In genomic region chr6:159074120-159074684, GRCh38 we compare ENCODE assay signal across 9 cellular contexts. TPM values are rescaled to one million over a fixed set of nuclear protein-coding genes. Genes with fewer than 3 reads are reported as not detected.
DNase-seq lines count a peak whose midpoint lies in the region; ATAC-seq and TF ChIP-seq lines count a peak whose summit lies in the region.
"Had no signal": no experiment of that assay in that cellular context is flagged by ENCODE, and none has a peak within 500 bp of the region (broad histone marks: within the 10 kb centered on the region; RNA-seq: fewer than 3 reads in every experiment).

No MANE protein-coding gene starts in this region.

- ATAC-seq in HG02884 (IDR thresholded peaks at IDR 0.05; ENCODE audit: unreplicated experiment), result no peak
- no peak for ATAC-seq in activated CD4-positive, CD25-positive, alpha-beta regulatory T cell treated with anti-CD3 and anti-CD28 coated beads, Interleukin-2, amount 50 U/mL, for 24 hours
- ATAC-seq in HG03196 (IDR thresholded peaks at IDR 0.05; ENCODE audit: unreplicated experiment), result no peak
- no peak for ATAC-seq in activated T-helper 17 cell treated with anti-CD3 and anti-CD28 coated beads, Interleukin-2, amount 50 U/mL, for 72 hours (replicated peaks)

- peaks cover 14% of the 10 kb centered on the region for H3K4me1 Mint-ChIP-seq in activated T-helper 17 cell treated with anti-CD3 and anti-CD28 coated beads, Interleukin-2, amount 50 U/mL, for 72 hours

- no peak overlapping the region for H3K4me3 Mint-ChIP-seq in activated T-helper 17 cell treated with anti-CD3 and anti-CD28 coated beads, Interleukin-2, amount 50 U/mL, for 72 hours

- no peaks in the 10 kb centered on the region for H3K36me3 Mint-ChIP-seq in activated T-helper 17 cell treated with anti-CD3 and anti-CD28 coated beads, Interleukin-2, amount 50 U/mL, for 72 hours (ENCODE audit: low read depth)

- no peak for TF ChIP-seq CTCF in cardiac fibroblast (IDR thresholded peaks at IDR 0.05; ENCODE audit: low read depth, low read length)

- peak; percentile 54 for DNase-seq in EH (ENCODE audit: low read depth)
- peak; percentile 44 to 46 for DNase-seq in NCI-H1930 (lab: John Stamatoyannopoulos, UW)
- DNase-seq in cardiac fibroblast (ENCODE audit: low read depth in 2 of 2), result peak; percentile 55 to 57
- peak; percentile 35 to 43 for DNase-seq in lung microvascular endothelial cell (ENCODE audit: low read depth in 2 of 2)

- no peaks in the 10 kb centered on the region for H3K27me3 Mint-ChIP-seq in activated T-helper 17 cell treated with anti-CD3 and anti-CD28 coated beads, Interleukin-2, amount 50 U/mL, for 72 hours

- H3K4me3 ChIP-seq in cardiac fibroblast (replicated peaks in 1 of 2; ENCODE audit: low read depth in 2 of 2, low read length in 2 of 2), result peak overlapping the region in 1 of 2 donors; percentile 24

- no peak overlapping the region for H3K27ac Mint-ChIP-seq in activated T-helper 17 cell treated with anti-CD3 and anti-CD28 coated beads, Interleukin-2, amount 50 U/mL, for 72 hours

- no peaks in the 10 kb centered on the region for H3K9me3 Mint-ChIP-seq in activated T-helper 17 cell treated with anti-CD3 and anti-CD28 coated beads, Interleukin-2, amount 50 U/mL, for 72 hours

RNA-seq across cellular contexts. Expression of gene TAGAP, which starts 29.4 kb away (rescaled TPM):
- not detected in 2 replicates for total RNA-seq in lung microvascular endothelial cell
- total RNA-seq in activated T-helper 17 cell treated with anti-CD3 and anti-CD28 coated beads, Interleukin-2, amount 50 U/mL, for 72 hours, result 10 to 100 TPM; 11.7 to 80.7 TPM
- total RNA-seq: pulmonary artery endothelial cell had no signal

Comparison
In these comparisons a context has a peak if more than half of its experiments do, and no peak if none do; other contexts are left out.
1. RNA of gene TAGAP, which starts 29.4 kb away (total RNA-seq): 11.7 to 80.7 TPM in activated T-helper 17 cell treated with anti-CD3 and anti-CD28 coated beads, Interleukin-2, amount 50 U/mL, for 72 hours; not detected in lung microvascular endothelial cell; every median in the first group is over 10 times any median in the second.
2. Peak in every context shown above with its lines, with median percentiles within 50 percentile points of each other: DNase-seq.